In genomic region chr10:119283818-119284217, GRCh38 we compare ENCODE assay signal across 10 cellular contexts.
DNase-seq lines count a peak whose midpoint lies in the region; ATAC-seq and TF ChIP-seq lines count a peak whose summit lies in the region.
"Had no signal": no experiment of that assay in that cellular context is flagged by ENCODE, and none has a peak within 500 bp of the region (broad histone marks: within the 10 kb centered on the region; RNA-seq: fewer than 3 reads in every experiment).

No MANE protein-coding gene starts in this region.

- H3K79me1 ChIP-seq in mesenchymal stem cell (replicated peaks; ENCODE audit: low read length, poor library complexity, severe bottlenecking) = peaks cover 41% of the 10 kb centered on the region

- no peak overlapping the region for H2BK12ac ChIP-seq in mesenchymal stem cell (ENCODE audit: low read length in 2 of 2)

- H3K27ac ChIP-seq in KOPT-K1 (ENCODE audit: low read depth, low read length, poor library complexity, severe bottlenecking) (peak overlapping the region; percentile 40), lower lobe of right lung (no peak overlapping the region), mesenchymal stem cell (ENCODE audit: low read length, poor library complexity, severe bottlenecking) (no peak overlapping the region)

- no peaks in the 10 kb centered on the region for H3K27me3 ChIP-seq in lower lobe of right lung (ENCODE audit: low read depth)
- no peaks in the 10 kb centered on the region for H3K27me3 ChIP-seq in mesenchymal stem cell (ENCODE audit: control insufficient read depth in 1 of 2, insufficient read depth in 1 of 2, low read length in 2 of 2)

- H3K9me3 ChIP-seq in KOPT-K1 (ENCODE audit: insufficient read depth, low read length, poor library complexity, severe bottlenecking) = no peaks in the 10 kb centered on the region
- H3K9me3 ChIP-seq in lower lobe of right lung = no peaks in the 10 kb centered on the region
- no peaks in the 10 kb centered on the region for H3K9me3 ChIP-seq in mesenchymal stem cell (ENCODE audit: control insufficient read depth, low read length)

- ATAC-seq in GM18502 (IDR thresholded peaks at IDR 0.05; ENCODE audit: poor library complexity, unreplicated experiment) (peak; percentile 71), GM21447 (IDR thresholded peaks at IDR 0.05; ENCODE audit: unreplicated experiment) (peak; percentile 72), lower lobe of right lung (no peak), GM18870 (IDR thresholded peaks at IDR 0.05; ENCODE audit: unreplicated experiment) (no peak)

- no peak overlapping the region for H2AK5ac ChIP-seq in mesenchymal stem cell (ENCODE audit: low read length, severe bottlenecking)

- no peak overlapping the region for H2BK5ac ChIP-seq in mesenchymal stem cell (ENCODE audit: low read depth, low read length, poor library complexity, severe bottlenecking)

- H3K36me3 ChIP-seq in KOPT-K1 (ENCODE audit: insufficient read depth, low read length) (no peaks in the 10 kb centered on the region), lower lobe of right lung (no peaks in the 10 kb centered on the region), mesenchymal stem cell (ENCODE audit: control insufficient read depth in 1 of 2, insufficient read depth in 2 of 2, low read depth in 1 of 2, low read length in 2 of 2) (peaks cover 0 to 4% of the 10 kb centered on the region in 2 experiments)

- H3K4me3 ChIP-seq in lower lobe of right lung (no peak overlapping the region), mesenchymal stem cell (ENCODE audit: insufficient read depth in 1 of 2, low read depth in 1 of 2, low read length in 2 of 2) (no peak overlapping the region)

- H3K23ac ChIP-seq in mesenchymal stem cell (ENCODE audit: low read length in 2 of 2) = no peak overlapping the region

- no peak overlapping the region for H2AFZ ChIP-seq in mesenchymal stem cell (ENCODE audit: low read depth, low read length)

- peak overlapping the region in 1 of 2 experiments; percentile 36 for H3K4ac ChIP-seq in mesenchymal stem cell (ENCODE audit: low read depth in 1 of 2, low read length in 2 of 2)

- peak overlapping the region in 1 of 2 experiments; percentile 9 for H3K18ac ChIP-seq in mesenchymal stem cell (ENCODE audit: low read depth in 1 of 2, low read length in 2 of 2)

- H3K14ac ChIP-seq in mesenchymal stem cell (ENCODE audit: low read length in 2 of 2) = no peak overlapping the region

- no peak overlapping the region for H2BK120ac ChIP-seq in mesenchymal stem cell (ENCODE audit: low read depth, low read length)

- H3K9ac ChIP-seq in mesenchymal stem cell (ENCODE audit: low read length) = no peak overlapping the region

- intact Hi-C loops in lower lobe of right lung (cut with DNase I) = no loop called here

- no peak overlapping the region for H3K4me2 ChIP-seq in mesenchymal stem cell (ENCODE audit: low read length, poor library complexity, severe bottlenecking)

- H2BK15ac ChIP-seq in mesenchymal stem cell (ENCODE audit: low read depth, poor library complexity, severe bottlenecking) = no peak overlapping the region

- no peak overlapping the region for H4K8ac ChIP-seq in mesenchymal stem cell (ENCODE audit: low read length)

- TF ChIP-seq CTCF in lower lobe of right lung (IDR thresholded peaks at IDR 0.05) = no peak

- H4K91ac ChIP-seq in mesenchymal stem cell (ENCODE audit: low read length) = no peak overlapping the region

- DNase-seq in lower lobe of right lung (peak; percentile 7), medulla oblongata (ENCODE audit: extremely low spot score) (no peak), mesenchymal stem cell (no peak), NCI-H510A treated with DMSO at 0.1 percent for 48 hours (lab: John Stamatoyannopoulos, UW) (no peak)
- DNase-seq: foreskin melanocyte; stimulated activated CD8-positive, alpha-beta memory T cell treated with anti-CD3 and anti-CD28 coated beads, Interleukin-4, amount 100 ng/mL, for 48 hours had no signal

- WGBS in mesenchymal stem cell = 93% methylated on average over 3 of the region's 5 CpGs

- H3K4me1 ChIP-seq in lower lobe of right lung = peaks cover 90% of the 10 kb centered on the region
- H3K4me1 ChIP-seq in mesenchymal stem cell (ENCODE audit: control insufficient read depth, insufficient read depth, low read depth, low read length) = peaks cover 38% of the 10 kb centered on the region

Comparison
In these comparisons a context has a peak if more than half of its experiments do, and no peak if none do; other contexts are left out.
1. ATAC-seq: peak in GM18502 (single experiment) and GM21447 (single experiment); none in lower lobe of right lung (0 of 2) and GM18870 (single experiment).